1 cellular context compared by ENCODE assay signal in genomic region chr9:62800451-62801371, GRCh38.
A peak's percentile ranks its signal among the peaks of the same experiment; 100 is the strongest.
TF ChIP-seq lines count a peak whose summit lies in the region.

No MANE protein-coding gene starts in this region.

TF ChIP-seq in H1, 55 proteins besides CTCF, POLR2A, EP300 and RAD21 (continued from another document):
- TF ChIP-seq SIN3A (conservative IDR thresholded peaks at IDR 0.05 in 1 of 2, IDR thresholded peaks at IDR 0.05 in 1 of 2; ENCODE audit: low read depth in 1 of 2, low read length in 2 of 2) = 0 out of 4 replicates have a peak, but pooled peaks of 1 of the 2 experiments have one; percentile 14
- TF ChIP-seq EZH2 (IDR thresholded peaks at IDR 0.05; ENCODE audit: low read depth, low read length, severe bottlenecking) = peak; percentile 47
- peak; percentile 79 for TF ChIP-seq RNF2 (IDR thresholded peaks at IDR 0.05; ENCODE audit: borderline replicate concordance, low read depth, low read length, missing control alignments, poor library complexity, severe bottlenecking)
